ENCODE assay signal across 10 cellular contexts in the genomic region with DNA sequence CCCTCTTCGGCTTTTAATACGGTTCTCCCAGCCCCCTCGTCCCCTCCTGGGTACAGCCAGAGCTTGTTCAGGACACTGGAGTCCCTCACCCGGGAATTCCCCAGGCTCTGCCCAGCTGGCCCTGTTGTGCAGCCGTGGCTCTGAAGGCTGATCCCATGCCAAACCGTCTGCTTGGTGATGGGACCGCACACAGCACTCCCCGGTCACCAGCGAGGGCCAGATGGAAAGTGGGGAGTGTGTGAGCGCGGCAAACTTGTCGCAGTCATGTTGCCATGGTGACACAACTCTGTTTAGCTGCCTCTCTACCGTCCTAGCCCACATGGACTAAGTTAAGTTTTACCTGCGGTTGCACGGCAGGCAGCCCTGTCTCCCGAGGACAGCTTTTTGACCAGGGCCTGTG.
DNase-seq lines count a peak whose midpoint lies in the region; ATAC-seq, FAIRE-seq and TF ChIP-seq lines count a peak whose summit lies in the region.
"Had no signal": no experiment of that assay in that cellular context is flagged by ENCODE, and none has a peak within 500 bp of the region (broad histone marks: within the 10 kb centered on the region; RNA-seq: fewer than 3 reads in every experiment).

No MANE protein-coding gene starts in this region.

- H3K36me3 Mint-ChIP-seq in astrocyte (ENCODE audit: low read depth, unreplicated experiment): peaks cover 18% of the 10 kb centered on the region
- peaks cover 6% of the 10 kb centered on the region for H3K36me3 Mint-ChIP-seq in stimulated activated effector memory CD8-positive, alpha-beta T cell treated with anti-CD3 and anti-CD28 coated beads, Interleukin-12 subunit alpha, Interleukin-12 subunit beta, amount 100 ng/mL, for 72 hours

- H3K27me3 Mint-ChIP-seq in astrocyte (ENCODE audit: low read depth, unreplicated experiment): peaks cover 8% of the 10 kb centered on the region

- TF ChIP-seq CTCF in astrocyte (IDR thresholded peaks at IDR 0.05; ENCODE audit: insufficient read depth, low read depth, low read length): no peak

- H3K9me2 ChIP-seq in Karpas-422 (replicated peaks; ENCODE audit: insufficient read depth, low read length): no peaks in the 10 kb centered on the region

- H3K9me3 ChIP-seq in Karpas-422 (ENCODE audit: low read length) (no peaks in the 10 kb centered on the region), astrocyte (ENCODE audit: insufficient read depth, low read depth, low read length) (no peaks in the 10 kb centered on the region), iPS-20b (ENCODE audit: insufficient read depth, low read depth, low read length) (peaks cover 3% of the 10 kb centered on the region; the same call in 1 of the 2 replicates)
- H3K9me3 ChIP-seq: MG63 had no signal

- FAIRE-seq in astrocyte (lab: Jason Lieb, UNC): no peak

- H3K79me2 ChIP-seq in Karpas-422 (ENCODE audit: low read length): no peaks in the 10 kb centered on the region
- H3K79me2 ChIP-seq in astrocyte (ENCODE audit: insufficient read depth, low read length): no peaks in the 10 kb centered on the region

- H3K9me3 Mint-ChIP-seq in astrocyte (ENCODE audit: unreplicated experiment): peaks cover 6% of the 10 kb centered on the region
- peaks cover 5% of the 10 kb centered on the region for H3K9me3 Mint-ChIP-seq in stimulated activated effector memory CD8-positive, alpha-beta T cell treated with anti-CD3 and anti-CD28 coated beads, Interleukin-12 subunit alpha, Interleukin-12 subunit beta, amount 100 ng/mL, for 72 hours

- H3K4me3 ChIP-seq in Karpas-422 (ENCODE audit: low read length): no peak overlapping the region
- peak overlapping the region; percentile 10 for H3K4me3 ChIP-seq in astrocyte (ENCODE audit: insufficient read depth, low read depth, low read length)
- no peak overlapping the region for H3K4me3 ChIP-seq in iPS-20b (ENCODE audit: low read length)
- H3K4me3 ChIP-seq: MG63 had no signal

- H3K27ac ChIP-seq in Karpas-422 (ENCODE audit: low read length) (no peak overlapping the region), astrocyte (ENCODE audit: low read depth, low read length) (no peak overlapping the region), iPS-20b (ENCODE audit: low read length) (no peak overlapping the region)

- no peak overlapping the region for H3K27ac Mint-ChIP-seq in astrocyte (ENCODE audit: unreplicated experiment)
- H3K27ac Mint-ChIP-seq in stimulated activated effector memory CD8-positive, alpha-beta T cell treated with anti-CD3 and anti-CD28 coated beads, Interleukin-12 subunit alpha, Interleukin-12 subunit beta, amount 100 ng/mL, for 72 hours: peak overlapping the region; percentile 87

- ATAC-seq in stimulated activated effector memory CD8-positive, alpha-beta T cell treated with anti-CD3 and anti-CD28 coated beads, Interleukin-12 subunit alpha, Interleukin-12 subunit beta, amount 100 ng/mL, for 72 hours: no peak
- ATAC-seq in GM18868 (IDR thresholded peaks at IDR 0.05; ENCODE audit: unreplicated experiment): no peak
- no peak for ATAC-seq in GM19324 (IDR thresholded peaks at IDR 0.05; ENCODE audit: low FRiP score, unreplicated experiment)

- no peak overlapping the region for H3K4me3 Mint-ChIP-seq in astrocyte (ENCODE audit: unreplicated experiment)
- H3K4me3 Mint-ChIP-seq in stimulated activated effector memory CD8-positive, alpha-beta T cell treated with anti-CD3 and anti-CD28 coated beads, Interleukin-12 subunit alpha, Interleukin-12 subunit beta, amount 100 ng/mL, for 72 hours: no peak overlapping the region

- no peaks in the 10 kb centered on the region for H3K4me1 ChIP-seq in Karpas-422 (ENCODE audit: low read length)
- H3K4me1 ChIP-seq in astrocyte (ENCODE audit: insufficient read depth, low read length): peaks cover 2% of the 10 kb centered on the region
- H3K4me1 ChIP-seq in iPS-20b (ENCODE audit: insufficient read depth, low read length): peaks cover 7% of the 10 kb centered on the region; the same call in 1 of the 2 replicates

- no peak overlapping the region for H3K4me2 ChIP-seq in Karpas-422 (ENCODE audit: low read depth, low read length, poor library complexity, severe bottlenecking)
- H3K4me2 ChIP-seq in astrocyte (ENCODE audit: low read length): no peak overlapping the region

- H3K4me1 Mint-ChIP-seq in astrocyte (ENCODE audit: low read depth, unreplicated experiment): peaks cover 4% of the 10 kb centered on the region
- peaks cover 66% of the 10 kb centered on the region for H3K4me1 Mint-ChIP-seq in stimulated activated effector memory CD8-positive, alpha-beta T cell treated with anti-CD3 and anti-CD28 coated beads, Interleukin-12 subunit alpha, Interleukin-12 subunit beta, amount 100 ng/mL, for 72 hours

- no peak overlapping the region for H3K9ac ChIP-seq in Karpas-422 (ENCODE audit: low read length)
- H3K9ac ChIP-seq in astrocyte (ENCODE audit: low read length): no peak overlapping the region
- peak overlapping the region; percentile 6; the same call in 1 of the 2 replicates for H3K9ac ChIP-seq in iPS-20b (ENCODE audit: low read depth, low read length)

- no peaks in the 10 kb centered on the region for H4K20me1 ChIP-seq in Karpas-422 (ENCODE audit: insufficient read depth, low read depth, low read length)
- no peaks in the 10 kb centered on the region for H4K20me1 ChIP-seq in astrocyte (ENCODE audit: insufficient read depth, low read length)

- H2AFZ ChIP-seq in Karpas-422 (ENCODE audit: low read length) (no peak overlapping the region), astrocyte (ENCODE audit: low read depth, low read length) (peak overlapping the region; percentile 17)

- DNase-seq in Karpas-422: peak; percentile 38
- DNase-seq in astrocyte (ENCODE audit: low read depth): peak; percentile 22
- no peak for DNase-seq in stimulated activated effector memory CD8-positive, alpha-beta T cell treated with anti-CD3 and anti-CD28 coated beads, Interleukin-12 subunit alpha, Interleukin-12 subunit beta, amount 100 ng/mL, for 72 hours (ENCODE audit: low spot score in 2 of 2)
- no peak for DNase-seq in activated CD4-positive, alpha-beta T cell treated with anti-CD3 and anti-CD28 coated beads for 1 hour
- no peak for DNase-seq in GM19238 (ENCODE audit: insufficient read length, low spot score)
- DNase-seq: MG63; stimulated activated CD4-positive, alpha-beta T cell treated with anti-CD3 and anti-CD28 coated beads, Interleukin-4, amount 100 ng/mL, for 1 hour had no signal

- no peaks in the 10 kb centered on the region for H3K36me3 ChIP-seq in Karpas-422 (ENCODE audit: insufficient read depth, low read length)
- H3K36me3 ChIP-seq in astrocyte (ENCODE audit: insufficient read depth, low read length): no peaks in the 10 kb centered on the region
- H3K36me3 ChIP-seq in iPS-20b (ENCODE audit: insufficient read depth, low read depth, low read length): peaks cover 16% of the 10 kb centered on the region
- H3K36me3 ChIP-seq: MG63 had no signal

- H3K27me3 ChIP-seq in Karpas-422 (ENCODE audit: low read length) (no peaks in the 10 kb centered on the region), astrocyte (ENCODE audit: insufficient read depth, low read length) (peaks cover 3% of the 10 kb centered on the region), iPS-20b (ENCODE audit: insufficient read depth, low read length) (no peaks in the 10 kb centered on the region)
- H3K27me3 ChIP-seq: MG63 had no signal

Comparison
In these comparisons a context has a peak if more than half of its experiments do, and no peak if none do; other contexts are left out.
1. DNase-seq: peak in Karpas-422 (single experiment) and astrocyte (single experiment); none in stimulated activated effector memory CD8-positive, alpha-beta T cell treated with anti-CD3 and anti-CD28 coated beads, Interleukin-12 subunit alpha, Interleukin-12 subunit beta, amount 100 ng/mL, for 72 hours (0 of 2), activated CD4-positive, alpha-beta T cell treated with anti-CD3 and anti-CD28 coated beads for 1 hour (single experiment) and GM19238 (single experiment).